In genomic region chr21:25607151-25607811, GRCh38 we compare ENCODE assay signal across 1 cellular context.
TF ChIP-seq lines count a peak whose summit lies in the region.

Gene MRPL39 (minus strand): TSS chr21:25607481. CDS start chr21:25607475, 6 bp downstream.

TF ChIP-seq in K562, 482 proteins besides CTCF, POLR2A, EP300 and RAD21 (continued from another document and continues in another):
- peak; percentile 57 to 70; a peak in 2 of 4 replicates for TF ChIP-seq ZMIZ1 (IDR thresholded peaks at IDR 0.05; ENCODE audit: low read depth in 2 of 2, low read length in 2 of 2)
- TF ChIP-seq ZNF511 (CRISPR knock-in tag; IDR thresholded peaks at IDR 0.05), result peak; percentile 84; the same call in 1 of the 2 replicates
- TF ChIP-seq HMGN3 (IDR thresholded peaks at IDR 0.05; ENCODE audit: borderline replicate concordance, extremely low read depth, insufficient read length, low read depth, low read length), result peak; percentile 90
- TF ChIP-seq NONO (IDR thresholded peaks at IDR 0.05; ENCODE audit: low read depth in 2 of 2, low read length in 1 of 2), result 0 out of 4 replicates have a peak, but pooled peaks of 1 of the 2 experiments have one; percentile 88
- TF ChIP-seq FOXA3 (CRISPR knock-in tag; conservative IDR thresholded peaks at IDR 0.05 in 1 of 2, IDR thresholded peaks at IDR 0.05 in 1 of 2), result 0 out of 4 replicates have a peak, but pooled peaks of 1 of the 2 experiments have one; percentile 44
- peak; percentile 38; the same call in 1 of the 2 replicates for TF ChIP-seq DMBX1 (CRISPR knock-in tag; IDR thresholded peaks at IDR 0.05; ENCODE audit: borderline replicate concordance)
- 0 out of 2 replicates have a peak, but pooled peaks have one; percentile 19 for TF ChIP-seq LEF1 (IDR thresholded peaks at IDR 0.05)
- peak; percentile 94 for TF ChIP-seq RNF2 (IDR thresholded peaks at IDR 0.05)
- TF ChIP-seq NCOA4 (IDR thresholded peaks at IDR 0.05; ENCODE audit: partially characterized antibody), result no peak
- TF ChIP-seq ZNF76 (CRISPR knock-in tag; IDR thresholded peaks at IDR 0.05; ENCODE audit: borderline replicate concordance), result peak; percentile 38; the same call in 1 of the 2 replicates
- TF ChIP-seq SETDB1 (IDR thresholded peaks at IDR 0.05; ENCODE audit: low read length), result peak; percentile 42
- no peak for TF ChIP-seq NFIX (CRISPR knock-in tag; IDR thresholded peaks at IDR 0.05; ENCODE audit: low read depth)
- no peak for TF ChIP-seq MTF1 (CRISPR knock-in tag; IDR thresholded peaks at IDR 0.05; ENCODE audit: borderline replicate concordance)
- no peak for TF ChIP-seq PHTF2 (CRISPR knock-in tag; IDR thresholded peaks at IDR 0.05)
- TF ChIP-seq CCNT2 (IDR thresholded peaks at IDR 0.05; ENCODE audit: borderline replicate concordance, extremely low read depth, insufficient read length, low read depth, low read length), result peak; percentile 72
- TF ChIP-seq EGR1 (conservative IDR thresholded peaks at IDR 0.05), result peak; percentile 49
- TF ChIP-seq GATAD2A (IDR thresholded peaks at IDR 0.05), result peak; percentile 95; the same call in 1 of the 2 replicates
- no peak for TF ChIP-seq FOXJ3 (CRISPR knock-in tag; IDR thresholded peaks at IDR 0.05)
- no peak for TF ChIP-seq ZNF124 (CRISPR knock-in tag; IDR thresholded peaks at IDR 0.05)
- peak; percentile 89 for TF ChIP-seq THRAP3 (IDR thresholded peaks at IDR 0.05; ENCODE audit: borderline replicate concordance)
- no peak for TF ChIP-seq FOSL1 (tag; conservative IDR thresholded peaks at IDR 0.05)
- peak; percentile 79 for TF ChIP-seq JUND (IDR thresholded peaks at IDR 0.05; ENCODE audit: borderline replicate concordance, low read depth, low read length)
- no peak; the same call in 2 of the 3 replicates for TF ChIP-seq JUND (tag; IDR thresholded peaks at IDR 0.05; ENCODE audit: borderline replicate concordance, low read depth, low read length)
- TF ChIP-seq ZNF253 (CRISPR knock-in tag; conservative IDR thresholded peaks at IDR 0.05), result no peak
- peak; percentile 60 for TF ChIP-seq E2F8 (IDR thresholded peaks at IDR 0.05; ENCODE audit: low read depth, partially characterized antibody)
- 0 out of 2 replicates have a peak, but pooled peaks have one; percentile 37 for TF ChIP-seq ZNF583 (CRISPR knock-in tag; IDR thresholded peaks at IDR 0.05)
- peak; percentile 95 for TF ChIP-seq ZBTB7A (IDR thresholded peaks at IDR 0.05; ENCODE audit: borderline replicate concordance, control insufficient read depth, low read depth, low read length)
- TF ChIP-seq BCLAF1 (IDR thresholded peaks at IDR 0.05; ENCODE audit: borderline replicate concordance in 1 of 2, control insufficient read depth in 1 of 2, low read depth in 2 of 2, low read length in 1 of 2), result peak in 1 of 2 experiments; percentile 86; a peak in 2 of 4 replicates
- peak; percentile 88 for TF ChIP-seq EP400 (IDR thresholded peaks at IDR 0.05)
- TF ChIP-seq ETV6 (IDR thresholded peaks at IDR 0.05; ENCODE audit: borderline replicate concordance in 1 of 2, low read depth in 2 of 2, low read length in 1 of 2), result 0 out of 4 replicates have a peak, but pooled peaks of 1 of the 2 experiments have one; percentile 58
- TF ChIP-seq ETV6 (CRISPR knock-in tag; IDR thresholded peaks at IDR 0.05; ENCODE audit: borderline replicate concordance), result no peak
- no peak for TF ChIP-seq NELFE (IDR thresholded peaks at IDR 0.05; ENCODE audit: insufficient read depth, insufficient read length)
- peak; percentile 64; the same call in 1 of the 2 replicates for TF ChIP-seq ZNF384 (IDR thresholded peaks at IDR 0.05; ENCODE audit: low read depth, low read length)
- 0 out of 2 replicates have a peak, but pooled peaks have one; percentile 19 for TF ChIP-seq HOMEZ (CRISPR knock-in tag; IDR thresholded peaks at IDR 0.05)
- TF ChIP-seq GATA2 (CRISPR knock-in tag; IDR thresholded peaks at IDR 0.05), result no peak
- TF ChIP-seq NKRF (IDR thresholded peaks at IDR 0.05; ENCODE audit: borderline replicate concordance), result peak; percentile 71; the same call in 1 of the 2 replicates
- peak; percentile 37; the same call in 1 of the 2 replicates for TF ChIP-seq JUN (IDR thresholded peaks at IDR 0.05; ENCODE audit: borderline replicate concordance, low read depth, low read length)
- TF ChIP-seq JUN (CRISPR knock-in tag; IDR thresholded peaks at IDR 0.05; ENCODE audit: borderline replicate concordance), result no peak
- TF ChIP-seq RBM17 (IDR thresholded peaks at IDR 0.05; ENCODE audit: borderline replicate concordance, low read depth, low read length), result no peak
- peak; percentile 87 for TF ChIP-seq MBD2 (IDR thresholded peaks at IDR 0.05; ENCODE audit: borderline replicate concordance, low read depth)
- TF ChIP-seq HLTF (IDR thresholded peaks at IDR 0.05), result 0 out of 2 replicates have a peak, but pooled peaks have one; percentile 70
- no peak for TF ChIP-seq CREB3 (tag; conservative IDR thresholded peaks at IDR 0.05; ENCODE audit: low read depth)
- TF ChIP-seq CC2D1A (IDR thresholded peaks at IDR 0.05), result peak; percentile 36; the same call in 1 of the 2 replicates
- 0 out of 2 replicates have a peak, but pooled peaks have one; percentile 30 for TF ChIP-seq IRF9 (tag; IDR thresholded peaks at IDR 0.05)
- TF ChIP-seq EWSR1 (IDR thresholded peaks at IDR 0.05; ENCODE audit: borderline replicate concordance, low read depth, partially characterized antibody), result no peak
- TF ChIP-seq ERF (CRISPR knock-in tag; IDR thresholded peaks at IDR 0.05), result no peak
- peak; percentile 44; the same call in 1 of the 2 replicates for TF ChIP-seq MEF2A (IDR thresholded peaks at IDR 0.05; ENCODE audit: control insufficient read depth, low read depth, low read length)
- TF ChIP-seq NUFIP1 (IDR thresholded peaks at IDR 0.05; ENCODE audit: partially characterized antibody), result peak; percentile 31
- no peak for TF ChIP-seq ZNF445 (CRISPR knock-in tag; IDR thresholded peaks at IDR 0.05; ENCODE audit: low read depth)
- no peak for TF ChIP-seq ZNF717 (CRISPR knock-in tag; IDR thresholded peaks at IDR 0.05)
- peak; percentile 93 for TF ChIP-seq NEUROD1 (IDR thresholded peaks at IDR 0.05; ENCODE audit: borderline replicate concordance, low read depth, low read length, partially characterized antibody)
